Comparison of ENCODE assay signal across 24 cellular contexts in the genomic region with DNA sequence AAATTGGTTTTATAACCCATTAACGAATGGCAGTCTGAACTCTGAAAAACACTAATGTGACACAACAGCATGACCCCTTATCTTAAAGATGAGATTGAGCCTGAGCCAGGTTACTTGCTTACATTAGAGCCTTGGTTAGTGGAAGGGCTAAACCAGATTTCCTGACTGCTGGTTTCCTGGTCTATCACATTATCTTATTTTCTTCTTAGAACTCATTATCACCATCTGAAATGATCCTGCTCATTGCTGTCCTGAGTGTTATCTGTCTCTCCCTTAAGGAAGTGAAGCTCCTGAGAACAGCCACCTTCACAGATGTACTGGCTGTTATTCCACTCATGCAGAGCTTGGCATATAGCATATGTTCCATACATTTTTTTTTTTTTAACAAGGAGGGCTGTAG.
"Had no signal": no experiment of that assay in that cellular context is flagged by ENCODE, and none has a peak within 500 bp of the region (broad histone marks: within the 10 kb centered on the region; RNA-seq: fewer than 3 reads in every experiment).

No MANE protein-coding gene starts in this region.

- H3K4me1 ChIP-seq: colonic mucosa, gastrocnemius medialis, parathyroid adenoma, testis had no signal

- ATAC-seq: esophagus mucosa; gastrocnemius medialis; left lobe of liver; naive thymus-derived CD4-positive, alpha-beta T cell; sciatic nerve; stimulated activated effector memory CD8-positive, alpha-beta T cell treated with anti-CD3 and anti-CD28 coated beads, Interleukin-12 subunit alpha, Interleukin-12 subunit beta, amount 100 ng/mL, for 72 hours had no signal

- DNase-seq: colonic mucosa; effector CD8-positive, alpha-beta T cell; endodermal cell; foreskin fibroblast; gastrocnemius medialis; kidney; mesenchymal stem cell; midbrain; naive thymus-derived CD4-positive, alpha-beta T cell; stimulated activated CD4-positive, alpha-beta T cell treated with anti-CD3 and anti-CD28 coated beads, Interleukin-2, amount 100 ng/mL, for 24 hours; stimulated activated CD4-positive, alpha-beta T cell treated with anti-CD3 and anti-CD28 coated beads, Interleukin-4, amount 100 ng/mL, for 24 hours; stimulated activated naive CD4-positive, alpha-beta T cell treated with Interleukin-2 at 50 U/mL for 16 hours; stomach; testis; tibial artery; upper lobe of left lung had no signal

- H3K4me3 ChIP-seq: colonic mucosa, gastrocnemius medialis, neural progenitor cell, smooth muscle cell, stomach, testis, tibial artery, upper lobe of left lung had no signal

- H3K9me3 ChIP-seq: colonic mucosa, gastrocnemius medialis, stomach, testis, tibial artery, upper lobe of left lung had no signal

- H3K4me2 ChIP-seq: neural progenitor cell, smooth muscle cell had no signal

- H3K27me3 ChIP-seq: colonic mucosa, gastrocnemius medialis, neural progenitor cell, stomach, testis, tibial artery, upper lobe of left lung had no signal

- H3K27ac ChIP-seq: colonic mucosa, epithelial cell of prostate, gastrocnemius medialis, neural progenitor cell, parathyroid adenoma, stomach, testis, tibial artery, upper lobe of left lung had no signal

- H3K36me3 ChIP-seq: colonic mucosa, gastrocnemius medialis, neural progenitor cell, stomach, tibial artery, upper lobe of left lung had no signal

- H3K79me2 ChIP-seq: parathyroid adenoma had no signal

- H2AFZ ChIP-seq: neural progenitor cell, parathyroid adenoma had no signal

- H3K9ac ChIP-seq: neural progenitor cell, parathyroid adenoma had no signal
